In genomic region chr2:12231288-12231687, GRCh38 we compare ENCODE assay signal across 28 cellular contexts.
"Had no signal": no experiment of that assay in that cellular context is flagged by ENCODE, and none has a peak within 500 bp of the region (broad histone marks: within the 10 kb centered on the region; RNA-seq: fewer than 3 reads in every experiment).

No MANE protein-coding gene starts in this region.

- DNase-seq: naive thymus-derived CD4-positive, alpha-beta T cell; natural killer cell; occipital lobe; ovary; posterior cingulate gyrus; psoas muscle; right cardiac atrium; right lobe of liver; small intestine; stimulated activated CD4-positive, alpha-beta T cell treated with anti-CD3 and anti-CD28 coated beads, Interleukin-15, amount 100 ng/mL, for 24 hours; stimulated activated CD4-positive, alpha-beta T cell treated with anti-CD3 and anti-CD28 coated beads, Interleukin-2, amount 100 ng/mL, for 24 hours; stimulated activated CD4-positive, alpha-beta T cell treated with anti-CD3 and anti-CD28 coated beads, Interleukin-2, amount 100 ng/mL, for 48 hours; stimulated activated CD4-positive, alpha-beta T cell treated with anti-CD3 and anti-CD28 coated beads, Interleukin-4, amount 100 ng/mL, for 24 hours; stimulated activated naive B cell treated with anti-CD40 and anti-IgM and Interleukin-4, amounts not matched to agents 10 μg/mL and 1 μg/mL and 100 μg/mL, for 72 hours; stimulated activated naive CD4-positive, alpha-beta T cell treated with Interleukin-2 at 50 U/mL for 16 hours; stomach; thyroid gland; trophoblast cell; upper lobe of right lung; uterus had no signal

- H3K27me3 ChIP-seq: neural progenitor cell, ovary, right lobe of liver, stomach, thyroid gland, tibial nerve, upper lobe of right lung, uterus had no signal

- H2AFZ ChIP-seq: neural progenitor cell, parathyroid adenoma had no signal

- H3K9me3 ChIP-seq: ovary, psoas muscle, right lobe of liver, stomach, thoracic aorta, thyroid gland, tibial nerve, upper lobe of right lung, uterus had no signal

- ATAC-seq: naive thymus-derived CD4-positive, alpha-beta T cell; natural killer cell; psoas muscle; right cardiac atrium; right lobe of liver; stimulated activated effector memory CD8-positive, alpha-beta T cell treated with anti-CD3 and anti-CD28 coated beads, Interleukin-12 subunit alpha, Interleukin-12 subunit beta, amount 100 ng/mL, for 72 hours; stimulated activated naive B cell treated with anti-CD40 and anti-IgM and Interleukin-4, amounts not matched to agents 10 μg/mL and 1 μg/mL and 100 μg/mL, for 72 hours; upper lobe of right lung had no signal

- H3K4me3 Mint-ChIP-seq: naive thymus-derived CD4-positive, alpha-beta T cell; natural killer cell; nephron; neural progenitor cell; stimulated activated effector memory CD8-positive, alpha-beta T cell treated with anti-CD3 and anti-CD28 coated beads, Interleukin-12 subunit alpha, Interleukin-12 subunit beta, amount 100 ng/mL, for 72 hours; stimulated activated naive B cell treated with anti-CD40 and anti-IgM and Interleukin-4, amounts not matched to agents 10 μg/mL and 1 μg/mL and 100 μg/mL, for 72 hours; stimulated activated naive CD8-positive, alpha-beta T cell treated with anti-CD3 and anti-CD28 coated beads, Interleukin-15, Interleukin-2, amounts not matched to agents 100 ng/mL and 50 ng/mL, for 24 hours had no signal

- H3K36me3 Mint-ChIP-seq: naive thymus-derived CD4-positive, alpha-beta T cell; neural progenitor cell; stimulated activated effector memory CD8-positive, alpha-beta T cell treated with anti-CD3 and anti-CD28 coated beads, Interleukin-12 subunit alpha, Interleukin-12 subunit beta, amount 100 ng/mL, for 72 hours; stimulated activated naive B cell treated with anti-CD40 and anti-IgM and Interleukin-4, amounts not matched to agents 10 μg/mL and 1 μg/mL and 100 μg/mL, for 72 hours had no signal

- H3K27ac Mint-ChIP-seq: naive thymus-derived CD4-positive, alpha-beta T cell; natural killer cell; nephron; neural progenitor cell; progenitor cell of endocrine pancreas; stimulated activated effector memory CD8-positive, alpha-beta T cell treated with anti-CD3 and anti-CD28 coated beads, Interleukin-12 subunit alpha, Interleukin-12 subunit beta, amount 100 ng/mL, for 72 hours; stimulated activated naive B cell treated with anti-CD40 and anti-IgM and Interleukin-4, amounts not matched to agents 10 μg/mL and 1 μg/mL and 100 μg/mL, for 72 hours; stimulated activated naive CD8-positive, alpha-beta T cell treated with anti-CD3 and anti-CD28 coated beads, Interleukin-15, Interleukin-2, amounts not matched to agents 100 ng/mL and 50 ng/mL, for 24 hours had no signal

- H3K36me3 ChIP-seq: neural progenitor cell, ovary, right lobe of liver, stomach, thoracic aorta, thyroid gland, tibial nerve, upper lobe of right lung, uterus had no signal

- H3K79me2 ChIP-seq: parathyroid adenoma had no signal

- H3K4me3 ChIP-seq: neural progenitor cell, ovary, psoas muscle, right lobe of liver, stomach, thoracic aorta, thyroid gland, tibial nerve, upper lobe of right lung, uterus had no signal

- H3K4me1 Mint-ChIP-seq: naive thymus-derived CD4-positive, alpha-beta T cell; natural killer cell; neural progenitor cell; stimulated activated effector memory CD8-positive, alpha-beta T cell treated with anti-CD3 and anti-CD28 coated beads, Interleukin-12 subunit alpha, Interleukin-12 subunit beta, amount 100 ng/mL, for 72 hours; stimulated activated naive B cell treated with anti-CD40 and anti-IgM and Interleukin-4, amounts not matched to agents 10 μg/mL and 1 μg/mL and 100 μg/mL, for 72 hours had no signal

- H3K4me2 ChIP-seq: neural progenitor cell had no signal

- H3K9me3 Mint-ChIP-seq: natural killer cell; neural progenitor cell; stimulated activated effector memory CD8-positive, alpha-beta T cell treated with anti-CD3 and anti-CD28 coated beads, Interleukin-12 subunit alpha, Interleukin-12 subunit beta, amount 100 ng/mL, for 72 hours; stimulated activated naive CD8-positive, alpha-beta T cell treated with anti-CD3 and anti-CD28 coated beads, Interleukin-15, Interleukin-2, amounts not matched to agents 100 ng/mL and 50 ng/mL, for 24 hours had no signal

- H3K27ac ChIP-seq: neural progenitor cell, ovary, parathyroid adenoma, psoas muscle, right lobe of liver, stomach, thoracic aorta, thyroid gland, tibial nerve, upper lobe of right lung, uterus had no signal

- H3K27me3 Mint-ChIP-seq: stimulated activated naive B cell treated with anti-CD40 and anti-IgM and Interleukin-4, amounts not matched to agents 10 μg/mL and 1 μg/mL and 100 μg/mL, for 72 hours; stimulated activated naive CD8-positive, alpha-beta T cell treated with anti-CD3 and anti-CD28 coated beads, Interleukin-15, Interleukin-2, amounts not matched to agents 100 ng/mL and 50 ng/mL, for 24 hours had no signal

- H3K4me1 ChIP-seq: neural progenitor cell, parathyroid adenoma, psoas muscle, right lobe of liver, upper lobe of right lung had no signal

- H3K9ac ChIP-seq: neural progenitor cell, parathyroid adenoma had no signal
